In the genomic region with DNA sequence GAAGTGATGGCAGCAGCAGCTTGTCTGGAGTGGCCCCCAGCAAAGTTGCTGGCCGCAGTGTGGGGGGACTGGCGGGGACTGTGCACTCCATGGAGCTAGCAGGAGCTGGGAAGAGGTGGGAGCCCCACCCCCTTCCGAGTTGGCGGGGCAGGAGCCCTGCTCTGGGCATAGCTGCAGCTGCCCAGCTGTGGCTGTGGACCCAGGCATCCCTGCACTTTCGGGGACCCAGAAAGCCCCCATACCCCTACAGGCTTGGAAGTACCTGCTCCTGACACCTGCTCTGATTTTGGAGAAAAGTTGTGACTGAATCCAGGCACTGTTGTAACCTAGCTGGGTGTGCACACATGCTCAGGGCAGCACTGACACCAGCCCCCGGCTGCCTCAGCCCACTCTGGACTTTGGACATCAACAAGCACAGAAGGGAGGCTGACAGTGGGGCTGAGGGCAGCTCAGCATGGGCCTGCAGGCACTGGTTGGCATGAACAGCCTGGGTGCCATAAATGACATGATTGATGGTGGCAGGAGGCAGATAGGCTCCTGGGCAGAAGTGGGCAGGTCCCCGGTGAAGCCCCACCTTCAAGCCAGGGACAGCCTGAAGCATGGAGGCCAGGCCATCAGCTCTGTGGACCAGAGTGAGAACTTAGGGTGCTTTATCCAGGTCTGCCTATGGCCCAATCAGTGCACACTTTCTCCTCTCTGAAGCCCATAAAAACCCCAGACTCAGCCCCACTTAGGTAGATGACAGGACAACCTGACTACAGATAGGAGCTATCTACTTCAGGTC, we compare ENCODE assay signal across 1 cellular context.
TF ChIP-seq lines count a peak whose summit lies in the region.

No MANE protein-coding gene starts in this region.

TF ChIP-seq in HepG2, 621 proteins besides CTCF, POLR2A, EP300 and RAD21 (continued from another document and continues in another):
- TF ChIP-seq ZNF280D (CRISPR knock-in tag; IDR thresholded peaks at IDR 0.05) (0 out of 2 replicates have a peak, but pooled peaks have one; percentile 48), ZNF550 (CRISPR knock-in tag; IDR thresholded peaks at IDR 0.05; ENCODE audit: borderline replicate concordance) (peak; percentile 76; the same call in 1 of the 2 replicates), ZNF589 (CRISPR knock-in tag; conservative IDR thresholded peaks at IDR 0.05) (no peak), SKIL (CRISPR knock-in tag; IDR thresholded peaks at IDR 0.05; ENCODE audit: borderline replicate concordance) (no peak), PTBP1 (IDR thresholded peaks at IDR 0.05; ENCODE audit: low read depth, low read length, poor library complexity, severe bottlenecking) (no peak), KDM6A (CRISPR knock-in tag; IDR thresholded peaks at IDR 0.05; ENCODE audit: low read depth) (peak; percentile 76), MTF1 (CRISPR knock-in tag; IDR thresholded peaks at IDR 0.05) (no peak), CEBPG (CRISPR knock-in tag; IDR thresholded peaks at IDR 0.05) (peak; percentile 21; the same call in 1 of the 2 replicates), ZNF556 (CRISPR knock-in tag; IDR thresholded peaks at IDR 0.05; ENCODE audit: borderline replicate concordance) (no peak; the same call in none of the 2 replicates), ZNF615 (CRISPR knock-in tag; IDR thresholded peaks at IDR 0.05; ENCODE audit: borderline replicate concordance) (no peak), SMAD3 (CRISPR knock-in tag; IDR thresholded peaks at IDR 0.05) (0 out of 2 replicates have a peak, but pooled peaks have one; percentile 25), U2AF2 (IDR thresholded peaks at IDR 0.05; ENCODE audit: low read depth, low read length) (no peak), ZNF766 (CRISPR knock-in tag; IDR thresholded peaks at IDR 0.05; ENCODE audit: borderline replicate concordance) (no peak), PRDM10 (CRISPR knock-in tag; IDR thresholded peaks at IDR 0.05; ENCODE audit: low read depth) (peak; percentile 28; the same call in 1 of the 2 replicates), FOXO1 (CRISPR knock-in tag; IDR thresholded peaks at IDR 0.05) (peak; percentile 86), MXI1 (IDR thresholded peaks at IDR 0.05; ENCODE audit: borderline replicate concordance, low read depth, low read length) (peak; percentile 84; the same call in 2 of the 3 replicates), AKAP8 (CRISPR knock-in tag; IDR thresholded peaks at IDR 0.05) (no peak), ZNF441 (CRISPR knock-in tag; IDR thresholded peaks at IDR 0.05; ENCODE audit: borderline replicate concordance) (no peak), ZNF350 (CRISPR knock-in tag; IDR thresholded peaks at IDR 0.05; ENCODE audit: borderline replicate concordance, low read depth) (peak; percentile 83), SOX13 (IDR thresholded peaks at IDR 0.05) (no peak), SOX13 (CRISPR knock-in tag; conservative IDR thresholded peaks at IDR 0.05 in 1 of 2, IDR thresholded peaks at IDR 0.05 in 1 of 2) (peak in 1 of 2 experiments; percentile 29; a peak in 2 of 4 replicates), ETV6 (CRISPR knock-in tag; conservative IDR thresholded peaks at IDR 0.05) (no peak), ZNF572 (CRISPR knock-in tag; IDR thresholded peaks at IDR 0.05) (0 out of 2 replicates have a peak, but pooled peaks have one; percentile 77), HNF4A (CRISPR knock-in tag; IDR thresholded peaks at IDR 0.05) (peak; percentile 98), PHF21A (CRISPR knock-in tag; IDR thresholded peaks at IDR 0.05) (peak; percentile 40; the same call in 1 of the 2 replicates)
- TF ChIP-seq, protein P1, sequence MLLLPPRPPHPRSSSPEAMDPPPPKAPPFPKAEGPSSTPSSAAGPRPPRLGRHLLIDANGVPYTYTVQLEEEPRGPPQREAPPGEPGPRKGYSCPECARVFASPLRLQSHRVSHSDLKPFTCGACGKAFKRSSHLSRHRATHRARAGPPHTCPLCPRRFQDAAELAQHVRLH (CRISPR knock-in tag; IDR thresholded peaks at IDR 0.05; ENCODE audit: borderline replicate concordance, low read depth) = no peak
- TF ChIP-seq, protein P2, sequence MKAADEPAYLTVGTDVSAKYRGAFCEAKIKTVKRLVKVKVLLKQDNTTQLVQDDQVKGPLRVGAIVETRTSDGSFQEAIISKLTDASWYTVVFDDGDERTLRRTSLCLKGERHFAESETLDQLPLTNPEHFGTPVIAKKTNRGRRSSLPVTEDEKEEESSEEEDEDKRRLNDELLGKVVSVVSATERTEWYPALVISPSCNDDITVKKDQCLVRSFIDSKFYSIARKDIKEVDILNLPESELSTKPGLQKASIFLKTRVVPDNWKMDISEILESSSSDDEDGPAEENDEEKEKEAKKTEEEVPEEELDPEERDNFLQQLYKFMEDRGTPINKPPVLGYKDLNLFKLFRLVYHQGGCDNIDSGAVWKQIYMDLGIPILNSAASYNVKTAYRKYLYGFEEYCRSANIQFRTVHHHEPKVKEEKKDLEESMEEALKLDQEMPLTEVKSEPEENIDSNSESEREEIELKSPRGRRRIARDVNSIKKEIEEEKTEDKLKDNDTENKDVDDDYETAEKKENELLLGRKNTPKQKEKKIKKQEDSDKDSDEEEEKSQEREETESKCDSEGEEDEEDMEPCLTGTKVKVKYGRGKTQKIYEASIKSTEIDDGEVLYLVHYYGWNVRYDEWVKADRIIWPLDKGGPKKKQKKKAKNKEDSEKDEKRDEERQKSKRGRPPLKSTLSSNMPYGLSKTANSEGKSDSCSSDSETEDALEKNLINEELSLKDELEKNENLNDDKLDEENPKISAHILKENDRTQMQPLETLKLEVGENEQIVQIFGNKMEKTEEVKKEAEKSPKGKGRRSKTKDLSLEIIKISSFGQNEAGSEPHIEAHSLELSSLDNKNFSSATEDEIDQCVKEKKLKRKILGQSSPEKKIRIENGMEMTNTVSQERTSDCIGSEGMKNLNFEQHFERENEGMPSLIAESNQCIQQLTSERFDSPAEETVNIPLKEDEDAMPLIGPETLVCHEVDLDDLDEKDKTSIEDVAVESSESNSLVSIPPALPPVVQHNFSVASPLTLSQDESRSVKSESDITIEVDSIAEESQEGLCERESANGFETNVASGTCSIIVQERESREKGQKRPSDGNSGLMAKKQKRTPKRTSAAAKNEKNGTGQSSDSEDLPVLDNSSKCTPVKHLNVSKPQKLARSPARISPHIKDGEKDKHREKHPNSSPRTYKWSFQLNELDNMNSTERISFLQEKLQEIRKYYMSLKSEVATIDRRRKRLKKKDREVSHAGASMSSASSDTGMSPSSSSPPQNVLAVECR (CRISPR knock-in tag; IDR thresholded peaks at IDR 0.05; ENCODE audit: borderline replicate concordance) = peak; percentile 78; the same call in 1 of the 2 replicates
- TF ChIP-seq, protein P3, sequence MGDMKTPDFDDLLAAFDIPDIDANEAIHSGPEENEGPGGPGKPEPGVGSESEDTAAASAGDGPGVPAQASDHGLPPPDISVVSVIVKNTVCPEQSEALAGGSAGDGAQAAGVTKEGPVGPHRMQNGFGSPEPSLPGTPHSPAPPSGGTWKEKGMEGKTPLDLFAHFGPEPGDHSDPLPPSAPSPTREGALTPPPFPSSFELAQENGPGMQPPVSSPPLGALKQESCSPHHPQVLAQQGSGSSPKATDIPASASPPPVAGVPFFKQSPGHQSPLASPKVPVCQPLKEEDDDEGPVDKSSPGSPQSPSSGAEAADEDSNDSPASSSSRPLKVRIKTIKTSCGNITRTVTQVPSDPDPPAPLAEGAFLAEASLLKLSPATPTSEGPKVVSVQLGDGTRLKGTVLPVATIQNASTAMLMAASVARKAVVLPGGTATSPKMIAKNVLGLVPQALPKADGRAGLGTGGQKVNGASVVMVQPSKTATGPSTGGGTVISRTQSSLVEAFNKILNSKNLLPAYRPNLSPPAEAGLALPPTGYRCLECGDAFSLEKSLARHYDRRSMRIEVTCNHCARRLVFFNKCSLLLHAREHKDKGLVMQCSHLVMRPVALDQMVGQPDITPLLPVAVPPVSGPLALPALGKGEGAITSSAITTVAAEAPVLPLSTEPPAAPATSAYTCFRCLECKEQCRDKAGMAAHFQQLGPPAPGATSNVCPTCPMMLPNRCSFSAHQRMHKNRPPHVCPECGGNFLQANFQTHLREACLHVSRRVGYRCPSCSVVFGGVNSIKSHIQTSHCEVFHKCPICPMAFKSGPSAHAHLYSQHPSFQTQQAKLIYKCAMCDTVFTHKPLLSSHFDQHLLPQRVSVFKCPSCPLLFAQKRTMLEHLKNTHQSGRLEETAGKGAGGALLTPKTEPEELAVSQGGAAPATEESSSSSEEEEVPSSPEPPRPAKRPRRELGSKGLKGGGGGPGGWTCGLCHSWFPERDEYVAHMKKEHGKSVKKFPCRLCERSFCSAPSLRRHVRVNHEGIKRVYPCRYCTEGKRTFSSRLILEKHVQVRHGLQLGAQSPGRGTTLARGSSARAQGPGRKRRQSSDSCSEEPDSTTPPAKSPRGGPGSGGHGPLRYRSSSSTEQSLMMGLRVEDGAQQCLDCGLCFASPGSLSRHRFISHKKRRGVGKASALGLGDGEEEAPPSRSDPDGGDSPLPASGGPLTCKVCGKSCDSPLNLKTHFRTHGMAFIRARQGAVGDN (CRISPR knock-in tag; IDR thresholded peaks at IDR 0.05) = peak; percentile 93
- TF ChIP-seq, protein P4, sequence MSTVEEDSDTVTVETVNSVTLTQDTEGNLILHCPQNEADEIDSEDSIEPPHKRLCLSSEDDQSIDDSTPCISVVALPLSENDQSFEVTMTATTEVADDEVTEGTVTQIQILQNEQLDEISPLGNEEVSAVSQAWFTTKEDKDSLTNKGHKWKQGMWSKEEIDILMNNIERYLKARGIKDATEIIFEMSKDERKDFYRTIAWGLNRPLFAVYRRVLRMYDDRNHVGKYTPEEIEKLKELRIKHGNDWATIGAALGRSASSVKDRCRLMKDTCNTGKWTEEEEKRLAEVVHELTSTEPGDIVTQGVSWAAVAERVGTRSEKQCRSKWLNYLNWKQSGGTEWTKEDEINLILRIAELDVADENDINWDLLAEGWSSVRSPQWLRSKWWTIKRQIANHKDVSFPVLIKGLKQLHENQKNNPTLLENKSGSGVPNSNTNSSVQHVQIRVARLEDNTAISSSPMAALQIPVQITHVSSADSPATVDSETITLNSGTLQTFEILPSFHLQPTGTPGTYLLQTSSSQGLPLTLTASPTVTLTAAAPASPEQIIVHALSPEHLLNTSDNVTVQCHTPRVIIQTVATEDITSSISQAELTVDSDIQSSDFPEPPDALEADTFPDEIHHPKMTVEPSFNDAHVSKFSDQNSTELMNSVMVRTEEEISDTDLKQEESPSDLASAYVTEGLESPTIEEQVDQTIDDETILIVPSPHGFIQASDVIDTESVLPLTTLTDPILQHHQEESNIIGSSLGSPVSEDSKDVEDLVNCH (CRISPR knock-in tag; IDR thresholded peaks at IDR 0.05) = no peak
- TF ChIP-seq, protein P5, sequence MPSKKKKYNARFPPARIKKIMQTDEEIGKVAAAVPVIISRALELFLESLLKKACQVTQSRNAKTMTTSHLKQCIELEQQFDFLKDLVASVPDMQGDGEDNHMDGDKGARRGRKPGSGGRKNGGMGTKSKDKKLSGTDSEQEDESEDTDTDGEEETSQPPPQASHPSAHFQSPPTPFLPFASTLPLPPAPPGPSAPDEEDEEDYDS (CRISPR knock-in tag; IDR thresholded peaks at IDR 0.05) = no peak
